ENCODE assay signal across 15 cellular contexts in genomic region chr6:135209803-135210202, GRCh38. TPM values are rescaled to one million over a fixed set of nuclear protein-coding genes. Genes with fewer than 3 reads are reported as not detected.
DNase-seq lines count a peak whose midpoint lies in the region; ATAC-seq and TF ChIP-seq lines count a peak whose summit lies in the region.
"Had no signal": no experiment of that assay in that cellular context is flagged by ENCODE, and none has a peak within 500 bp of the region (broad histone marks: within the 10 kb centered on the region; RNA-seq: fewer than 3 reads in every experiment).

No MANE protein-coding gene starts in this region.

- H3K36me3 Mint-ChIP-seq in activated naive CD4-positive, alpha-beta T cell treated with anti-CD3 and anti-CD28 coated beads for 36 hours (ENCODE audit: low read depth) = peaks cover 27% of the 10 kb centered on the region

- intact Hi-C loops in activated naive CD4-positive, alpha-beta T cell treated with anti-CD3 and anti-CD28 coated beads for 36 hours (cut with micrococcal nuclease) = loop anchor here (1.0 to 5.0 kb wide), 2 partner anchors 27 to 227 kb away; no protein-coding TSS in a partner anchor
- intact Hi-C loops in esophagus squamous epithelium (cut with DNase I) = no loop called here

- peak; percentile 16 for DNase-seq in activated naive CD4-positive, alpha-beta T cell treated with anti-CD3 and anti-CD28 coated beads for 36 hours
- DNase-seq in activated naive CD4-positive, alpha-beta T cell treated with anti-CD3 and anti-CD28 coated beads, Interleukin-2, amount 50 U/mL, for 16 hours = no peak
- DNase-seq in SKM-1 (lab: John Stamatoyannopoulos, UW; ENCODE audit: unreplicated experiment) (peak; percentile 44), NCI-H1694 treated with DMSO at 0.1 percent for 48 hours (lab: John Stamatoyannopoulos, UW) (no peak), esophagus squamous epithelium (lab: John Stamatoyannopoulos, UW) (no peak)
- peak; percentile 19 for DNase-seq in central memory CD4-positive, alpha-beta T cell
- DNase-seq: amygdala, foreskin keratinocyte, NCI-H226 had no signal

- CTCF ChIA-PET in activated naive CD4-positive, alpha-beta T cell treated with anti-CD3 and anti-CD28 coated beads for 36 hours (lab: Charles Lee) = interaction anchor here (0.6 to 1.0 kb wide), 4 partner anchors 9 to 1054 kb away, joined by 3 read pairs; no protein-coding TSS in a partner anchor

- H3K9me3 Mint-ChIP-seq in activated naive CD4-positive, alpha-beta T cell treated with anti-CD3 and anti-CD28 coated beads for 36 hours = no peaks in the 10 kb centered on the region

- H3K9me3 ChIP-seq in thymus (ENCODE audit: control insufficient read depth) (no peaks in the 10 kb centered on the region), esophagus squamous epithelium (no peaks in the 10 kb centered on the region)
- H3K9me3 ChIP-seq: vagina had no signal

- H3K4me1 Mint-ChIP-seq in activated naive CD4-positive, alpha-beta T cell treated with anti-CD3 and anti-CD28 coated beads for 36 hours (ENCODE audit: low read depth) = peaks cover 35% of the 10 kb centered on the region

- TF ChIP-seq POLR2A in esophagus squamous epithelium (IDR thresholded peaks at IDR 0.05) = no peak

- no peak for TF ChIP-seq CTCF in esophagus squamous epithelium (IDR thresholded peaks at IDR 0.05)

- peak overlapping the region; percentile 41 for H3K27ac Mint-ChIP-seq in activated naive CD4-positive, alpha-beta T cell treated with anti-CD3 and anti-CD28 coated beads for 36 hours
- H3K27ac Mint-ChIP-seq: nephron had no signal

- peak overlapping the region; percentile 58 for H3K27ac ChIP-seq in thymus (ENCODE audit: low read depth)
- H3K27ac ChIP-seq in esophagus squamous epithelium = no peak overlapping the region
- H3K27ac ChIP-seq: foreskin keratinocyte, RWPE1, vagina had no signal

- H3K27me3 Mint-ChIP-seq in activated naive CD4-positive, alpha-beta T cell treated with anti-CD3 and anti-CD28 coated beads for 36 hours (ENCODE audit: low read depth) = no peaks in the 10 kb centered on the region

- H3K27me3 ChIP-seq in thymus (ENCODE audit: control insufficient read depth, insufficient read depth) (no peaks in the 10 kb centered on the region), esophagus squamous epithelium (no peaks in the 10 kb centered on the region)
- H3K27me3 ChIP-seq: foreskin keratinocyte, vagina had no signal

- H3K4me3 Mint-ChIP-seq in activated naive CD4-positive, alpha-beta T cell treated with anti-CD3 and anti-CD28 coated beads for 36 hours = peak overlapping the region; percentile 44
- H3K4me3 Mint-ChIP-seq: nephron had no signal

- 16% methylated on average over 6 of the region's 6 CpGs for WGBS in thymus
- 76 to 77% methylated on average over 6 of the region's 6 CpGs for WGBS in esophagus squamous epithelium, 2 donors

- H3K4me1 ChIP-seq in thymus (ENCODE audit: control insufficient read depth, insufficient read depth, low read length) (peaks cover 2% of the 10 kb centered on the region), esophagus squamous epithelium (peaks cover 0 to 21% (median 0%) of the 10 kb centered on the region in 3 donors)

- no peak overlapping the region for H3K4me3 ChIP-seq in thymus (ENCODE audit: low read length)
- no peak overlapping the region for H3K4me3 ChIP-seq in esophagus squamous epithelium
- H3K4me3 ChIP-seq: vagina had no signal

- H3K36me3 ChIP-seq in thymus (ENCODE audit: control insufficient read depth, insufficient read depth) (peaks cover 39% of the 10 kb centered on the region), esophagus squamous epithelium (peaks cover 0 to 2% (median 0%) of the 10 kb centered on the region in 3 donors)
- H3K36me3 ChIP-seq: vagina had no signal

- ATAC-seq in HG03095 (IDR thresholded peaks at IDR 0.05; ENCODE audit: unreplicated experiment) = no peak
- ATAC-seq: activated CD4-positive, CD25-positive, alpha-beta regulatory T cell treated with anti-CD3 and anti-CD28 coated beads, Interleukin-2, amount 50 U/mL, for 24 hours; foreskin keratinocyte had no signal

RNA-seq across cellular contexts. Expression of gene MYB, which starts 28.7 kb away (rescaled TPM):
- 10 to 100 TPM; 14.6 to 15.9 TPM for total RNA-seq in activated naive CD4-positive, alpha-beta T cell treated with anti-CD3 and anti-CD28 coated beads for 36 hours
- polyA plus RNA-seq in thymus = 42.1 TPM
- total RNA-seq in esophagus squamous epithelium = 1 to 10 TPM; 2.6 to 6.9 (median 3.1) TPM

Comparison
In these comparisons a context has a peak if more than half of its experiments do, and no peak if none do; other contexts are left out.
1. DNase-seq: peak in activated naive CD4-positive, alpha-beta T cell treated with anti-CD3 and anti-CD28 coated beads for 36 hours (single experiment), SKM-1 (single experiment) and central memory CD4-positive, alpha-beta T cell (single experiment); none in activated naive CD4-positive, alpha-beta T cell treated with anti-CD3 and anti-CD28 coated beads, Interleukin-2, amount 50 U/mL, for 16 hours (single experiment), NCI-H1694 treated with DMSO at 0.1 percent for 48 hours (single experiment) and esophagus squamous epithelium (single experiment).